10 cellular contexts compared by ENCODE assay signal in genomic region chr22:49849161-49850020, GRCh38.
DNase-seq lines count a peak whose midpoint lies in the region; TF ChIP-seq lines count a peak whose summit lies in the region.
"Had no signal": no experiment of that assay in that cellular context is flagged by ENCODE, and none has a peak within 500 bp of the region (broad histone marks: within the 10 kb centered on the region; RNA-seq: fewer than 3 reads in every experiment).

No MANE protein-coding gene starts in this region.

- no peak for TF ChIP-seq CTCF in AG04449 (IDR thresholded peaks at IDR 0.05; ENCODE audit: insufficient read depth, low read length, missing control alignments)
- TF ChIP-seq CTCF in nephron (IDR thresholded peaks at IDR 0.05; ENCODE audit: unreplicated experiment in 3 of 3), result no peak

- H3K4me1 Mint-ChIP-seq in nephron, result peaks cover 5% of the 10 kb centered on the region

- H3K9ac ChIP-seq in HUES6 (ENCODE audit: low read length) (no peak overlapping the region), duodenal mucosa (ENCODE audit: low read depth in 1 of 2, low read length in 2 of 2) (no peak overlapping the region)

- peak overlapping the region; percentile 59 to 70 (median 69) for H3K4me3 Mint-ChIP-seq in nephron

- H3K27me3 ChIP-seq in HUES6 (ENCODE audit: control insufficient read depth, insufficient read depth, low read length) (peaks cover 88% of the 10 kb centered on the region), duodenal mucosa (ENCODE audit: control insufficient read depth in 1 of 2, insufficient read depth in 2 of 2, low read length in 2 of 2) (peaks cover 9 to 16% of the 10 kb centered on the region in 2 donors)

- H3K27ac ChIP-seq in HUES6 (ENCODE audit: low read depth, low read length) (no peak overlapping the region), duodenal mucosa (ENCODE audit: low read depth, low read length) (no peak overlapping the region)
- H3K27ac ChIP-seq: SJSA1 had no signal

- H3K36me3 ChIP-seq in HUES6 (ENCODE audit: control insufficient read depth, insufficient read depth, low read length) (no peaks in the 10 kb centered on the region), duodenal mucosa (ENCODE audit: control insufficient read depth in 1 of 2, insufficient read depth in 2 of 2, low read length in 2 of 2) (no peaks in the 10 kb centered on the region)
- H3K36me3 ChIP-seq: SJSA1 had no signal

- peak overlapping the region; percentile 8; the same call in 1 of the 2 replicates for H3K4me3 ChIP-seq in AG04449 (ENCODE audit: low read depth, low read length)
- H3K4me3 ChIP-seq in HUES6 (ENCODE audit: low read depth, low read length), result peak overlapping the region; percentile 65
- H3K4me3 ChIP-seq in duodenal mucosa (ENCODE audit: low read depth in 1 of 2, low read length in 2 of 2), result peak overlapping the region; percentile 40 to 51
- H3K4me3 ChIP-seq: SJSA1 had no signal

- peaks cover 78% of the 10 kb centered on the region for H3K27me3 Mint-ChIP-seq in nephron (ENCODE audit: low read depth)

- CTCF ChIA-PET in AG04449 (lab: Yijun Ruan, JAX), result no interaction called here

- no peak overlapping the region for H3K27ac Mint-ChIP-seq in nephron

- H3K9me3 ChIP-seq in HUES6 (ENCODE audit: control insufficient read depth, insufficient read depth, low read depth, low read length) (no peaks in the 10 kb centered on the region), duodenal mucosa (ENCODE audit: control insufficient read depth in 1 of 2, low read length in 2 of 2) (no peaks in the 10 kb centered on the region)
- H3K9me3 ChIP-seq: SJSA1 had no signal

- H3K4me1 ChIP-seq in HUES6 (ENCODE audit: control insufficient read depth, insufficient read depth, low read length), result no peaks in the 10 kb centered on the region
- H3K4me1 ChIP-seq in duodenal mucosa (ENCODE audit: control insufficient read depth in 1 of 2, insufficient read depth in 2 of 2, low read length in 2 of 2), result peaks cover under 1 to 5% of the 10 kb centered on the region in 2 donors

- DNase-seq in AG04449 (ENCODE audit: low read depth, low spot score), result no peak
- DNase-seq in NOMO-1 (lab: John Stamatoyannopoulos, UW; ENCODE audit: unreplicated experiment in 2 of 2), result no peak
- DNase-seq in NCI-H1417 (lab: John Stamatoyannopoulos, UW), result no peak
- no peak for DNase-seq in stimulated activated CD8-positive, alpha-beta memory T cell treated with anti-CD3 and anti-CD28 coated beads, Interleukin-4, amount 100 ng/mL, for 48 hours
- DNase-seq in NCI-H2107 treated with DMSO at 0.1 percent for 48 hours (lab: John Stamatoyannopoulos, UW; ENCODE audit: unreplicated experiment), result no peak
- DNase-seq: DMS79 treated with DMSO at 0.1 percent for 48 hours had no signal

- no peaks in the 10 kb centered on the region for H3K9me3 Mint-ChIP-seq in nephron

- H3K36me3 Mint-ChIP-seq in nephron (ENCODE audit: low read depth), result no peaks in the 10 kb centered on the region

- POLR2A ChIA-PET in AG04449 (lab: Yijun Ruan, JAX), result no interaction called here

Comparison
In these comparisons a context has a peak if more than half of its experiments do, and no peak if none do; other contexts are left out.
1. H3K4me3 ChIP-seq: peak in every context shown above with its lines; median percentile 65 in HUES6; 46 in duodenal mucosa; 8 in AG04449.